19 cellular contexts compared by ENCODE assay signal in the genomic region with DNA sequence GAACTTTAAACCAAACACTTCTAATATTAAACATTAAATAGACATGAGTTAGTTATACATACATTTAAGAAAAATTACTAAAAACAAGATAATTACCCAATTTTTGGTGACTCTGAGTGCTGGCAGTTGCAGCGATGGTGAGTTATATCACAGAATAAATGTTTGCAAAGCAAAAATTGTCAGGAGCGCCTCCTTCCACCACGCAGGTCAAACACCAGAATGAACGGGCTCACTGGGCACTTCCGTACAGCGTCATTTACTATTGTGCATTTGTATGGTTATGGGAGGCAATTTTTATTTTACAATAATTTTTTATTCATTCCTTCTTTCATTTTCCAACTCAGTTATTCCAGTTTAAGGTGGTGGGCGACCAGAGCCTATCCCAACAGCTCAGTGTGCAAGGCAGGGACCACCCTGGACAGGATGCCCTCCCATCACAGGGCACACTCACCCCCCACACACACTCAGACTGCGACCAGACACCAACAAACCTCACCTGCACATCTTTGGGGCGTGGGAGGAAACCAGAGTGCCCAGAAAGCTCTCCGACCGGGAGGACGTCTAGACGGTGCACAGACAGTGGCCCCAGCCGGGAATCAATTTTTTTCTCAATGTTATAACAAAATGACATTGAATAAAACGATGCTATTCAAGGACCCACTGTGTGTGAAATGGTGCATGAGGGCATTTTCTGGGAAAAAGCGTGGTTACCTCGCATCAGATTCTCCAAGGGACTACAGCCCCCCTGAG.
DNase-seq lines count a peak whose midpoint lies in the region; ATAC-seq and TF ChIP-seq lines count a peak whose summit lies in the region.
"Had no signal": no experiment of that assay in that cellular context is flagged by ENCODE, and none has a peak within 500 bp of the region (broad histone marks: within the 10 kb centered on the region; RNA-seq: fewer than 3 reads in every experiment).

No MANE protein-coding gene starts in this region.

- H3K4me3 ChIP-seq in lower lobe of right lung = no peak overlapping the region
- H3K4me3 ChIP-seq: colonic mucosa had no signal

- peaks cover 18% of the 10 kb centered on the region for H3K27me3 ChIP-seq in lower lobe of right lung (ENCODE audit: low read depth)

- no peaks in the 10 kb centered on the region for H3K9me3 Mint-ChIP-seq in memory B cell
- H3K9me3 Mint-ChIP-seq: activated naive CD8-positive, alpha-beta T cell treated with anti-CD3 and anti-CD28 coated beads, Interleukin-2, amount 50 U/mL, for 24 hours; brain; mesothelial cell of epicardium; naive thymus-derived CD8-positive, alpha-beta T cell had no signal

- no peak for TF ChIP-seq CTCF in lower lobe of right lung (IDR thresholded peaks at IDR 0.05)

- no peaks in the 10 kb centered on the region for H3K9me3 ChIP-seq in lower lobe of right lung
- H3K9me3 ChIP-seq: colonic mucosa had no signal

- ATAC-seq in left cardiac atrium (no peak), left ventricle myocardium superior (no peak), memory B cell (ENCODE audit: low read depth) (peak; percentile 59), HG02852 (IDR thresholded peaks at IDR 0.05; ENCODE audit: unreplicated experiment) (no peak), HG02870 (IDR thresholded peaks at IDR 0.05; ENCODE audit: unreplicated experiment) (no peak), lower lobe of right lung (no peak)
- ATAC-seq: activated CD4-positive, alpha-beta T cell treated with anti-CD3 and anti-CD28 coated beads for 36 hours; naive thymus-derived CD8-positive, alpha-beta T cell had no signal

- H3K4me1 ChIP-seq in lower lobe of right lung = no peaks in the 10 kb centered on the region
- H3K4me1 ChIP-seq: colonic mucosa had no signal

- H3K4me3 Mint-ChIP-seq in memory B cell = peak overlapping the region; percentile 72
- H3K4me3 Mint-ChIP-seq: activated CD4-positive, alpha-beta T cell treated with anti-CD3 and anti-CD28 coated beads for 36 hours; activated naive CD8-positive, alpha-beta T cell treated with anti-CD3 and anti-CD28 coated beads, Interleukin-2, amount 50 U/mL, for 24 hours; brain; mesothelial cell of epicardium had no signal

- intact Hi-C loops in left cardiac atrium (cut with DNase I) = no loop called here
- intact Hi-C loops in left ventricle myocardium superior (cut with micrococcal nuclease) = no loop called here
- intact Hi-C loops in lower lobe of right lung (cut with DNase I) = no loop called here

- H3K27ac ChIP-seq in caudate nucleus (ENCODE audit: low read depth, low read length) (peak overlapping the region; percentile 78), lower lobe of right lung (no peak overlapping the region)
- H3K27ac ChIP-seq: C4-2B, colonic mucosa had no signal

- peaks cover 2% of the 10 kb centered on the region for H3K27me3 Mint-ChIP-seq in memory B cell
- H3K27me3 Mint-ChIP-seq: activated CD4-positive, alpha-beta T cell treated with anti-CD3 and anti-CD28 coated beads for 36 hours; brain had no signal

- H3K36me3 ChIP-seq in lower lobe of right lung = peaks cover 32% of the 10 kb centered on the region
- H3K36me3 ChIP-seq: colonic mucosa had no signal

- peak; percentile 6 for DNase-seq in left cardiac atrium
- no peak for DNase-seq in left ventricle myocardium superior
- DNase-seq in caudate nucleus (lab: John Stamatoyannopoulos, UW) = no peak
- DNase-seq in memory B cell (ENCODE audit: low spot score in 2 of 2) = no peak
- no peak for DNase-seq in kidney glomerular epithelial cell (lab: John Stamatoyannopoulos, UW)
- DNase-seq in lower lobe of right lung = no peak
- DNase-seq: ACHN; activated CD4-positive, alpha-beta T cell treated with anti-CD3 and anti-CD28 coated beads for 36 hours; activated naive CD8-positive, alpha-beta T cell treated with anti-CD3 and anti-CD28 coated beads, Interleukin-2, amount 50 U/mL, for 24 hours; colonic mucosa; DMS 273 treated with DMSO at 0.1 percent for 48 hours; naive thymus-derived CD8-positive, alpha-beta T cell; NCI-H146; OCI-M1 had no signal

- H3K27ac Mint-ChIP-seq in memory B cell = no peak overlapping the region
- H3K27ac Mint-ChIP-seq: activated CD4-positive, alpha-beta T cell treated with anti-CD3 and anti-CD28 coated beads for 36 hours; activated naive CD8-positive, alpha-beta T cell treated with anti-CD3 and anti-CD28 coated beads, Interleukin-2, amount 50 U/mL, for 24 hours had no signal

- peaks cover 15% of the 10 kb centered on the region for H3K4me1 Mint-ChIP-seq in memory B cell
- H3K4me1 Mint-ChIP-seq: activated CD4-positive, alpha-beta T cell treated with anti-CD3 and anti-CD28 coated beads for 36 hours had no signal

- peaks cover 15% of the 10 kb centered on the region for H3K36me3 Mint-ChIP-seq in memory B cell
